ENCODE assay signal across 15 cellular contexts in the genomic region with DNA sequence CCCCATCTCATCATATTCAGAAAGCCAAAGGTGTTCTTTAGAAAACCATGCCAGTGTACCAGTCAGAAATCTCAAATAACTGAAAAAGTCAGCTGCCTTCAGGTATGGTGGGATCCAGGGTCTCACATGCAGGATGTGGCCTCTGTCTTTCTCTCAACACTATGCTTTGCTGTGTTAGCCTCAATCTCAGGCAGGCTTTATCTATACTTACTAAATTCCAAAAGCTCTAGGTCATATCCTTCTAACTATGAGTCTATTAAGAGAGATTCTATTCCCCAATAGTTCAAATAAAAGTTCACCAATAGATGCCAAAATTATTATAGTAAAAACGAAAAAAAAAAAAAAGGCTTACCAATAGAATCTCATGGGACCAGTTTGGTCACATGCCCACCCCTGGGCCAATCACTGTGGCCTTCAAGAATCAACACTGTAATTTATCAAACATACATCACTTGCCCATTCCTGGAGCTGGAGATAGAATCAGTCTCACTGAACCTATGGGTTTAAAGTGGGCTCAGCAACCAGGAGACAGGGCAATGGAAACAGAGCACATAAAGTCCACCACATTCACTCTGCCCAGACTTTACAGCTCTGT. TPM values are rescaled to one million over a fixed set of nuclear protein-coding genes. Genes with fewer than 3 reads are reported as not detected.
"Had no signal": no experiment of that assay in that cellular context is flagged by ENCODE, and none has a peak within 500 bp of the region (broad histone marks: within the 10 kb centered on the region; RNA-seq: fewer than 3 reads in every experiment).

No MANE protein-coding gene starts in this region.

- H3K36me3 ChIP-seq: ovary, SJSA1, suprapubic skin, upper lobe of left lung, WERI-Rb-1 had no signal

- H3K9me3 ChIP-seq: ovary, suprapubic skin had no signal

- H3K4me3 ChIP-seq: ovary, SJSA1, smooth muscle cell, suprapubic skin, upper lobe of left lung had no signal

- H3K4me2 ChIP-seq: smooth muscle cell had no signal

- DNase-seq: activated CD4-positive, alpha-beta T cell treated with anti-CD3 and anti-CD28 coated beads for 36 hours; activated CD8-positive, alpha-beta T cell treated with anti-CD3 and anti-CD28 coated beads, Interleukin-2, amount 10 ng/mL, durations not matched to agents 7 days and 5 days; activated naive CD4-positive, alpha-beta T cell treated with anti-CD3 and anti-CD28 coated beads for 36 hours; effector memory CD8-positive, alpha-beta T cell; erythroblast; glutamatergic neuron; ovary; stimulated activated naive CD4-positive, alpha-beta T cell treated with Interleukin-2 at 50 U/mL for 16 hours; T-helper 9 cell; upper lobe of left lung; WERI-Rb-1 had no signal

- ATAC-seq: activated CD4-positive, alpha-beta T cell treated with anti-CD3 and anti-CD28 coated beads for 36 hours; activated CD8-positive, alpha-beta T cell treated with anti-CD3 and anti-CD28 coated beads, Interleukin-2, amount 10 ng/mL, durations not matched to agents 7 days and 5 days; activated T-helper 17 cell treated with anti-CD3 and anti-CD28 coated beads, Interleukin-2, amount 50 U/mL, for 72 hours; effector memory CD8-positive, alpha-beta T cell had no signal

- H3K27me3 ChIP-seq: ovary, SJSA1, suprapubic skin, upper lobe of left lung had no signal

- H3K27ac ChIP-seq: ovary, SJSA1, WERI-Rb-1 had no signal

RNA-seq across cellular contexts. Expression of a gene that starts 38.0 kb away (rescaled TPM):
- total RNA-seq: activated CD4-positive, alpha-beta T cell treated with anti-CD3 and anti-CD28 coated beads for 36 hours; activated CD8-positive, alpha-beta T cell treated with anti-CD3 and anti-CD28 coated beads, Interleukin-2, amount 10 ng/mL, durations not matched to agents 7 days and 5 days; activated naive CD4-positive, alpha-beta T cell treated with anti-CD3 and anti-CD28 coated beads for 36 hours; activated T-helper 17 cell treated with anti-CD3 and anti-CD28 coated beads, Interleukin-2, amount 50 U/mL, for 72 hours; SJSA1 had no signal
